1 cellular context compared by ENCODE assay signal in genomic region chr9:70477146-70477745, GRCh38.
TF ChIP-seq lines count a peak whose summit lies in the region.

No MANE protein-coding gene starts in this region.

TF ChIP-seq in GM23338, 12 proteins besides CTCF, POLR2A, EP300 and RAD21 (continued from another document):
- TF ChIP-seq ZNF462 (CRISPR knock-in tag; IDR thresholded peaks at IDR 0.05), result no peak
